ENCODE assay signal across 1 cellular context in the genomic region with DNA sequence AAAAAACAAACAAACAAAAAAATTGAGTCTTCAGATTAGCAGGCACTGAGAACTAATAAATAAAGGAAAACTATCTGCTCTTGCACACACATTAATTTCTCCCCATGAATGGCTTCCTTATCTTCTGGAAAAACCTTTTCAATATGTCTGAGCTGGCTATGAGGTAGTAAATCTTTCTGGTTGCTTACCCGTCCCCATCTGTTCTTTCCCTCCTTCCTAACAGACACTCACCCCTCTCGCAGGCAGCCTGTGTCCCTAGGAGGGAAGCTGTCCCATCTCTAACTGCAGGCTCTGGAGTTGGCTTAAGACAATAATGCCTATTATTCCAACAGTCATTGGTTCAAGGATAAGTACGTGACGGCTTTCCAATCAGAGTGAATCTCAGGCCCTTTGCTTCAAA.
TF ChIP-seq lines count a peak whose summit lies in the region.

No MANE protein-coding gene starts in this region.

TF ChIP-seq in K562, 482 proteins besides CTCF, POLR2A, EP300 and RAD21 (continued from another document):
- TF ChIP-seq RERE (CRISPR knock-in tag; IDR thresholded peaks at IDR 0.05; ENCODE audit: borderline replicate concordance) (no peak), TAL1 (IDR thresholded peaks at IDR 0.05) (peak; percentile 83), CBFA2T3 (IDR thresholded peaks at IDR 0.05) (peak; percentile 88), MECOM (CRISPR knock-in tag; IDR thresholded peaks at IDR 0.05) (peak; percentile 55; the same call in 1 of the 2 replicates), SMARCA4 (IDR thresholded peaks at IDR 0.05) (peak; percentile 81), PBX2 (CRISPR knock-in tag; IDR thresholded peaks at IDR 0.05; ENCODE audit: low read depth) (no peak), PBX2 (tag; conservative IDR thresholded peaks at IDR 0.05; ENCODE audit: low read depth) (peak; percentile 96), HDAC1 (IDR thresholded peaks at IDR 0.05) (0 out of 4 replicates have a peak, but pooled peaks of 1 of the 2 experiments have one; percentile 18), NBN (IDR thresholded peaks at IDR 0.05; ENCODE audit: low read depth) (peak; percentile 60; the same call in 1 of the 2 replicates), KDM1A (IDR thresholded peaks at IDR 0.05) (peak; percentile 45 to 49; a peak in 3 of 4 replicates), NCOR1 (IDR thresholded peaks at IDR 0.05) (peak; percentile 76)
